ENCODE assay signal across 1 cellular context in genomic region chr1:186079084-186079684, GRCh38.
TF ChIP-seq lines count a peak whose summit lies in the region.

No MANE protein-coding gene starts in this region.

TF ChIP-seq in IMR-90, 13 proteins besides CTCF, POLR2A, EP300 and RAD21 (continued from another document):
- no peak for TF ChIP-seq ELK1 (IDR thresholded peaks at IDR 0.05; ENCODE audit: borderline replicate concordance, low read depth, low read length)
- TF ChIP-seq MAFK (IDR thresholded peaks at IDR 0.05; ENCODE audit: low read depth, low read length), result no peak
- TF ChIP-seq CHD1 (IDR thresholded peaks at IDR 0.05; ENCODE audit: low read depth, low read length), result no peak
- TF ChIP-seq RCOR1 (IDR thresholded peaks at IDR 0.05; ENCODE audit: insufficient replicate concordance, low read length), result no peak
- TF ChIP-seq FOS (IDR thresholded peaks at IDR 0.05; ENCODE audit: low read depth, low read length), result no peak
